ENCODE assay signal across 8 cellular contexts in the genomic region with DNA sequence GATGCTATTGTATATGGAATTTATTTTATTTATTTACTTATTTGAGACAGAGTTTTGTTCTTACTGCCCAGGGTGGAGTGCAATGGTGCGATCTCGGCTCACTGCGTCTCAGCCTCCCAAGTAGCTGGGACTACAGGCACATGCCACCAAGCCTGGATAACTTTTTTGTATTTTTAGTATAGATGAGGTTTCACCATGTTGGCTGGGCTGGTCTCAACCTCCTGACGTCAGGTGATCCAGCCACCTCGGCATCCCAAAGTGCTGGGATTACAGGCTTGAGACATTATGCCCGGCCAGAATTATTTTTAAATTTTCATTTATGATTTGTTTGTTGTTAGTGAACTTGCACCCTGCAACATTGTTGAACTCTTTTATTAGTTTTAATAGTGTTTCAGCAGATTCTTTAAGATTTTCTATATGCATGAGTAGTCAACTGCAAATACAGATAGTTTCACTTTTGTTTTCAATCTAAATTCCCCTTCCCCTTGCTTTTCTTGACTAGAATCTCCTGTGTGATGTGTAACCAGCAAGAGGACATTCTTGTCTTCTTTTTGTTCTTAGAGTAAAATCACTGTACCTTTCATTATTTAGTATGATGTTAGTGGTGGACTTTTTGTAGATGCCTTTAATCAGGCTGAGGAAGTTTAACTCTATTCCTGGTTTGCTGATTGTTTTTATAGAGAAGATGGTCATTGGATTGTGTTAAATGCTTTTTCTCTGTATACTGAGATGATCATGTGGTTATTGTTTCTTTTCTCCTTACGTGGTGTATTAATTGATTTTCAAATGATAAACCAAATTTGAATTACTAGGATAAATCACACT. TPM values are rescaled to one million over a fixed set of nuclear protein-coding genes. Genes with fewer than 3 reads are reported as not detected.
DNase-seq lines count a peak whose midpoint lies in the region; ATAC-seq and TF ChIP-seq lines count a peak whose summit lies in the region.

No MANE protein-coding gene starts in this region.

- no peak for TF ChIP-seq CTCF in CD8-positive, alpha-beta T cell (IDR thresholded peaks at IDR 0.05)
- TF ChIP-seq CTCF in uterus (IDR thresholded peaks at IDR 0.05) (no peak), mesothelial cell of epicardium (IDR thresholded peaks at IDR 0.05; ENCODE audit: unreplicated experiment) (no peak)

- CTCF ChIA-PET in CD8-positive, alpha-beta T cell (lab: Charles Lee) = no interaction called here

- peaks cover 79% of the 10 kb centered on the region for H3K36me3 Mint-ChIP-seq in CD8-positive, alpha-beta T cell
- H3K36me3 Mint-ChIP-seq in mesothelial cell of epicardium = peaks cover 70% of the 10 kb centered on the region

- DNase-seq in CD8-positive, alpha-beta T cell = no peak
- DNase-seq in amniotic epithelial cell (ENCODE audit: low read depth) (peak; percentile 12), NCI-H524 treated with DMSO at 0.1 percent for 48 hours (lab: John Stamatoyannopoulos, UW) (no peak), uterus (no peak), mesothelial cell of epicardium (ENCODE audit: low spot score in 2 of 2, unreplicated experiment in 2 of 2) (no peak)
- DNase-seq in activated CD4-positive, alpha-beta T cell treated with anti-CD3 and anti-CD28 coated beads, Interleukin-2, amount 50 U/mL, for 4 hours = no peak

- no peaks in the 10 kb centered on the region for H3K9me3 ChIP-seq in CD8-positive, alpha-beta T cell (ENCODE audit: low read length)
- no peaks in the 10 kb centered on the region for H3K9me3 ChIP-seq in uterus

- POLR2A ChIA-PET in CD8-positive, alpha-beta T cell (lab: Charles Lee) = interaction anchor here (0.6 kb wide), 1 partner anchor 57 kb away, joined by 3 read pairs; no protein-coding TSS in a partner anchor

- intact Hi-C loops in CD8-positive, alpha-beta T cell (cut with DNase I, micrococcal nuclease) = no loop called here
- intact Hi-C loops in uterus (cut with DNase I; ENCODE audit: low total_unique reads) = no loop called here

- H3K4me1 Mint-ChIP-seq in CD8-positive, alpha-beta T cell (ENCODE audit: low read depth) = peaks cover 44% of the 10 kb centered on the region
- H3K4me1 Mint-ChIP-seq in mesothelial cell of epicardium = no peaks in the 10 kb centered on the region

- no peak overlapping the region for H3K27ac ChIP-seq in CD8-positive, alpha-beta T cell (ENCODE audit: low read depth, low read length)
- H3K27ac ChIP-seq in uterus = no peak overlapping the region

- H3K4me3 Mint-ChIP-seq in CD8-positive, alpha-beta T cell = peak overlapping the region; percentile 80
- no peak overlapping the region for H3K4me3 Mint-ChIP-seq in mesothelial cell of epicardium

- H3K36me3 ChIP-seq in CD8-positive, alpha-beta T cell (ENCODE audit: insufficient read depth, low read length) = peaks cover 5% of the 10 kb centered on the region
- no peaks in the 10 kb centered on the region for H3K36me3 ChIP-seq in uterus

- H3K9me3 Mint-ChIP-seq in CD8-positive, alpha-beta T cell = peaks cover 3% of the 10 kb centered on the region
- H3K9me3 Mint-ChIP-seq in mesothelial cell of epicardium = peaks cover 36% of the 10 kb centered on the region

- H3K27ac Mint-ChIP-seq in CD8-positive, alpha-beta T cell = peak overlapping the region; percentile 92
- no peak overlapping the region for H3K27ac Mint-ChIP-seq in mesothelial cell of epicardium

- TF ChIP-seq POLR2A in uterus (IDR thresholded peaks at IDR 0.05) = no peak

- peak; percentile 66 for ATAC-seq in CD8-positive, alpha-beta T cell
- ATAC-seq in GM19351 (IDR thresholded peaks at IDR 0.05; ENCODE audit: unreplicated experiment) = peak; percentile 94
- peak; percentile 95 for ATAC-seq in HG03175 (IDR thresholded peaks at IDR 0.05; ENCODE audit: unreplicated experiment)

- no peak overlapping the region for H3K4me3 ChIP-seq in CD8-positive, alpha-beta T cell (ENCODE audit: low read depth, low read length)
- no peak overlapping the region for H3K4me3 ChIP-seq in uterus

- no peaks in the 10 kb centered on the region for H3K27me3 ChIP-seq in CD8-positive, alpha-beta T cell (ENCODE audit: insufficient read depth, low read length)
- H3K27me3 ChIP-seq in uterus = no peaks in the 10 kb centered on the region

- no peaks in the 10 kb centered on the region for H3K27me3 Mint-ChIP-seq in CD8-positive, alpha-beta T cell (ENCODE audit: low read depth)
- no peaks in the 10 kb centered on the region for H3K27me3 Mint-ChIP-seq in mesothelial cell of epicardium (ENCODE audit: low read depth)

- H3K4me1 ChIP-seq in CD8-positive, alpha-beta T cell (ENCODE audit: insufficient read depth, low read length) = peaks cover 3% of the 10 kb centered on the region
- no peaks in the 10 kb centered on the region for H3K4me1 ChIP-seq in uterus

RNA-seq across cellular contexts. Expression of a gene that starts 27.8 kb away (rescaled TPM):
- 10 to 100 TPM; 24.6 to 25.9 TPM for total RNA-seq in CD8-positive, alpha-beta T cell
- total RNA-seq in uterus = 10 to 100 TPM; 21.8 to 77.8 (median 33.9) TPM
- total RNA-seq in mesothelial cell of epicardium = 35.9 to 37.5 TPM (median 36.1 TPM) in 3 replicates

RNA-seq across cellular contexts. Expression of a gene that starts 55.8 kb away (rescaled TPM):
- total RNA-seq in CD8-positive, alpha-beta T cell = 10 to 100 TPM; 12.4 to 12.8 TPM
- 10 to 100 TPM; 11.8 to 37.0 (median 24.1) TPM for total RNA-seq in uterus
- total RNA-seq in mesothelial cell of epicardium = 24.2 to 24.9 TPM (median 24.8 TPM) in 3 replicates
